8 cellular contexts compared by ENCODE assay signal in the genomic region with DNA sequence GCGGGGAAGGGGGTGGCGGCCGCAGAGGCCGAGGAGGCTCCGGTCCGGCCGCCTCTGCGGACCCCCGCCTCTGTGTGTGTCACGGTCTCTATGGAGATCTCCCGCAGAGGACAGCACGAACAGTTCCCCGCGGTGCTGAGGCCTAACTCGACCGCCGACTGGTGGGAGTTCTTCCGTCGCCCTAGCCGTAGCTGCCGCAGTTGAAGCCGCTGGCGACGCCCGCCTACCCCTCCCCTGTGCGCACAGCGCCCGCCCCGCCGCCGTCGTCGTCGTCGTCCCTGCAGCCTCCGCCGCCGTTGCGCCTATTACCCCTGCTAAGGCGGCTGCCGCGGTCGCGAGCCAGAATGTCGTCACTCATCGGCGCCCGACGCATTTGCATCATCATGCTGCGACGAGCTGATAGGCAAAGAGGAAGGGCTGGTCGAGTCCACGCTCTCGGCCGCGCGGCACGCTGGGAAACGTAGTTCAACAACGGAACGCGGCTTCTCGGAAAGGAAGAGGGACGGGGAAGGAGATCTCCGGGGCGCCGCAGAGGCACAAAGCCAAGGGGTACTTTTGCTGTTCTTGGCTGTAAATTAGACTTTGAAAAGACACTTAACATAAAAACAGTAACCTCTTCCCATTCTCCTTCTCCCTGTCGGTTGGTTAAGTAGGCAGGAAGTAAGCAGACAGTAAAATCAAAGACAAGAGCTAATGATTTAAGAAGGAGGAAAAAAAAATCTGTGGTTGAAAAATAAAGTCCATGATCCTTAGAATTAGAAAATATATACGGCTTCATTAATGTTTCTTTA. TPM values are rescaled to one million over a fixed set of nuclear protein-coding genes. Genes with fewer than 3 reads are reported as not detected.
A peak's percentile ranks its signal among the peaks of the same experiment; 100 is the strongest.
DNase-seq lines count a peak whose midpoint lies in the region; ATAC-seq, FAIRE-seq and TF ChIP-seq lines count a peak whose summit lies in the region.

A gene (minus strand): TSS at position 346 of the 791 bp plus-strand sequence. CDS start 538 bp downstream, outside the sequence.

- peak within 1 kb of the TSS; percentile 98 for H2AFZ ChIP-seq in OCI-LY1 (ENCODE audit: low read length)

- H3K9me3 ChIP-seq in HUES64 (ENCODE audit: insufficient read depth, low read depth, low read length) = no peaks in the 10 kb centered on the region
- H3K9me3 ChIP-seq in OCI-LY1 (ENCODE audit: low read length) = no peaks in the 10 kb centered on the region
- no peaks in the 10 kb centered on the region for H3K9me3 ChIP-seq in mesodermal cell (ENCODE audit: control insufficient read depth, low read length)

- peak within 1 kb of the TSS; percentile 98 for H3K9ac ChIP-seq in HUES64 (ENCODE audit: low read depth, low read length)
- H3K9ac ChIP-seq in OCI-LY1 (ENCODE audit: low read length) = peak within 1 kb of the TSS; percentile 98

- peak within 1 kb of the TSS; percentile 91 for H3K27ac Mint-ChIP-seq in Calu3 (ENCODE audit: unreplicated experiment)

- H3K36me3 ChIP-seq in HUES64 (ENCODE audit: insufficient read depth, low read length) = no peaks in the 10 kb centered on the region
- H3K36me3 ChIP-seq in OCI-LY1 (ENCODE audit: insufficient read depth, low read length) = no peaks in the 10 kb centered on the region
- no peaks in the 10 kb centered on the region for H3K36me3 ChIP-seq in mesodermal cell (ENCODE audit: control insufficient read depth, insufficient read depth, low read length)

- DNase-seq in Calu3 = peak; percentile 95
- peak; percentile 100 for DNase-seq in activated CD8-positive, alpha-beta memory T cell treated with anti-CD3 and anti-CD28 coated beads, Interleukin-2, amount 50 U/mL, for 4 hours
- DNase-seq in stimulated activated CD8-positive, alpha-beta memory T cell treated with anti-CD3 and anti-CD28 coated beads, Interleukin-15, amount 100 ng/mL, for 4 hours (ENCODE audit: low read depth in 2 of 2) = peak; percentile 99

- WGBS in HUES64 = under 1% methylated on average over 67 of the region's 69 CpGs
- 0% methylated on average over 56 to 63 of the region's 69 CpGs for WGBS in mesodermal cell (ENCODE audit: insufficient coverage in 2 of 2), 2 experiments

- peak; percentile 48 for ATAC-seq in GM21447 (IDR thresholded peaks at IDR 0.05; ENCODE audit: unreplicated experiment)

- H3K27me3 Mint-ChIP-seq in Calu3 (ENCODE audit: unreplicated experiment) = no peaks in the 10 kb centered on the region

- no peaks in the 10 kb centered on the region for H3K27me3 ChIP-seq in HUES64 (ENCODE audit: insufficient read depth, low read length)
- H3K27me3 ChIP-seq in OCI-LY1 (ENCODE audit: insufficient read depth, low read length) = no peaks in the 10 kb centered on the region

- H3K27ac ChIP-seq in HUES64 (ENCODE audit: low read depth, low read length) (peak within 1 kb of the TSS; percentile 100), OCI-LY1 (ENCODE audit: low read depth, low read length, poor library complexity, severe bottlenecking) (peak within 1 kb of the TSS; percentile 97), mesodermal cell (ENCODE audit: low read depth, low read length, severe bottlenecking) (peak within 1 kb of the TSS; percentile 99)

- peak within 1 kb of the TSS; percentile 73 for H3K4me3 Mint-ChIP-seq in Calu3 (ENCODE audit: low read depth, unreplicated experiment)

- peak; percentile 93 for FAIRE-seq in endometrium (lab: Jason Lieb, UNC)

- H3K4me1 ChIP-seq in HUES64 (ENCODE audit: insufficient read depth, low read length) = peaks cover 17% of the 10 kb centered on the region
- peaks cover 38% of the 10 kb centered on the region for H3K4me1 ChIP-seq in OCI-LY1 (ENCODE audit: insufficient read depth, low read length, severe bottlenecking)
- H3K4me1 ChIP-seq in mesodermal cell (ENCODE audit: control insufficient read depth, insufficient read depth, low read length, poor library complexity, severe bottlenecking) = peaks cover 9% of the 10 kb centered on the region

- no peaks in the 10 kb centered on the region for H3K9me2 ChIP-seq in OCI-LY1 (ENCODE audit: low read depth, low read length)

- H3K4me3 ChIP-seq in HUES64 (ENCODE audit: low read length) (peak within 1 kb of the TSS; percentile 77), OCI-LY1 (ENCODE audit: low read depth, low read length, poor library complexity, severe bottlenecking) (peak within 1 kb of the TSS; percentile 81), mesodermal cell (ENCODE audit: extremely low read depth, insufficient read depth, low read length, poor library complexity, severe bottlenecking) (peak within 1 kb of the TSS; percentile 96)

- CTCF ChIA-PET in Calu3 (lab: Charles Lee) = interaction anchor here (0.6 kb wide), 2 partner anchors 12 to 35 kb away, joined by 3 to 4 read pairs; no protein-coding TSS in a partner anchor

- intact Hi-C loops in Calu3 (cut with micrococcal nuclease; ENCODE audit: unreplicated experiment) = no loop called here

- no peaks in the 10 kb centered on the region for H3K9me3 Mint-ChIP-seq in Calu3 (ENCODE audit: low read depth, unreplicated experiment)

- TF ChIP-seq CTCF in Calu3 (IDR thresholded peaks at IDR 0.05; ENCODE audit: unreplicated experiment) (no peak), OCI-LY1 (IDR thresholded peaks at IDR 0.05; ENCODE audit: low read length) (no peak)

- no peaks in the 10 kb centered on the region for H3K4me1 Mint-ChIP-seq in Calu3 (ENCODE audit: low read depth, unreplicated experiment)

- BruUV-seq in Calu3 (replicated peaks; lab: Mats Ljungman, UMichigan) = no TSS peak

- H4K20me1 ChIP-seq in OCI-LY1 (ENCODE audit: insufficient read depth, low read length) = no peaks in the 10 kb centered on the region

- H3K4me2 ChIP-seq in OCI-LY1 (ENCODE audit: low read length) = peak within 1 kb of the TSS; percentile 86

- H3K36me3 Mint-ChIP-seq in Calu3 (ENCODE audit: insufficient read depth, unreplicated experiment) = peaks cover 20% of the 10 kb centered on the region

- H3F3A ChIP-seq in OCI-LY1 (ENCODE audit: insufficient read depth, low read length) = no peaks in the 10 kb centered on the region

- peaks cover 39% of the 10 kb centered on the region for H3K79me2 ChIP-seq in OCI-LY1 (ENCODE audit: insufficient read depth, low read length)

RNA-seq across cellular contexts. Expression of the gene that starts here (rescaled TPM):
- total RNA-seq in Calu3 (2022) = 36.3 and 36.4 TPM in 2 replicates
- 61.5 TPM for polyA plus RNA-seq in HUES64 (2013, experiment 1 of 2)
- polyA plus RNA-seq in HUES64 (2013, experiment 2 of 2) = 59.0 TPM
- 43.2 TPM for polyA plus RNA-seq in mesodermal cell (2013, experiment 1 of 2)
- polyA plus RNA-seq in mesodermal cell (2013, experiment 2 of 2) = 40.7 TPM

Comparison
In these comparisons a context has a peak if more than half of its experiments do, and no peak if none do; other contexts are left out.
1. Peak in every context shown above with its lines: DNase-seq, ATAC-seq, H3K4me3 ChIP-seq and H3K27ac ChIP-seq.